24 cellular contexts compared by ENCODE assay signal in the genomic region with DNA sequence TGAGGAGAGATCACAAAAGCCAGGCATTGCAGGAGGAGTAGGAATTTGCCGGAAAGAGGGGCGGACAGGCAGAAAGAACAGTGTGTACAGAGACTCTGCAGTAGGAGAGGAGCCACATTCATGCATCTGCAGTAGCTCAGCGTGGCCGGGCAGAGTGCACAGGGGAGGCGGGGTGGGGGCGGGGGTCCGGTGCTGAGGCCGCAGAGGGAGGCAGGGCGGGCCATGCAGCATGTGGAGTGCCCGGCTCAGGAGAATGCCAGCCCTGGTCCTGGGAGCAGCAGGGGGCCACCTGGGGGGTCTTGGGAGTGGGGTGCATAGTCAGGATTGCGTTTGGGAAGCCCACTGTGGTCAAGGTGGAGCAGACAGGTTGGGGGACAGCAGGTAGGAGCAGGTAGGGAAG.
DNase-seq lines count a peak whose midpoint lies in the region; ATAC-seq, FAIRE-seq and TF ChIP-seq lines count a peak whose summit lies in the region.
"Had no signal": no experiment of that assay in that cellular context is flagged by ENCODE, and none has a peak within 500 bp of the region (broad histone marks: within the 10 kb centered on the region; RNA-seq: fewer than 3 reads in every experiment).

No MANE protein-coding gene starts in this region.

- H4K20me1 ChIP-seq in BLaER1 treated with 17β-estradiol and CSF1 and Interleukin-3, amounts not matched to agents 10 nM and 100 nM: no peaks in the 10 kb centered on the region; a peak in 1 of 22 replicates
- no peaks in the 10 kb centered on the region for H4K20me1 ChIP-seq in K562 (replicated peaks; ENCODE audit: control insufficient read depth, insufficient read depth, low read length)

- H3K9me3 Mint-ChIP-seq in nephron progenitor cell: no peaks in the 10 kb centered on the region
- H3K9me3 Mint-ChIP-seq: CD8-positive, alpha-beta T cell had no signal

- H3K4me1 ChIP-seq in BLaER1 treated with 17β-estradiol and CSF1 and Interleukin-3, amounts not matched to agents 10 nM and 100 nM: peaks cover 54 to 100% (median 100%) of the 10 kb centered on the region in 10 experiments
- peaks cover 11 to 28% of the 10 kb centered on the region in 2 experiments; a peak in 4 of 5 replicates for H3K4me1 ChIP-seq in K562 (replicated peaks in 1 of 2; ENCODE audit: control insufficient read depth in 2 of 2, insufficient read depth in 2 of 2, low read length in 2 of 2)
- H3K4me1 ChIP-seq in neuronal stem cell (ENCODE audit: control insufficient read depth in 2 of 2, insufficient read depth in 1 of 2, low read depth in 1 of 2, low read length in 2 of 2): peaks cover 0 to 4% of the 10 kb centered on the region in 2 donors
- H3K4me1 ChIP-seq: A549, HAP-1 had no signal

- in situ Hi-C loops in K562 (cut with MboI): no loop called here

- H3K18ac ChIP-seq in neuronal stem cell (ENCODE audit: low read length): peak overlapping the region; percentile 44

- no peaks in the 10 kb centered on the region for H3K79me1 ChIP-seq in neuronal stem cell (ENCODE audit: low read depth, low read length)

- H3K4ac ChIP-seq in neuronal stem cell (ENCODE audit: low read length): no peak overlapping the region

- POLR2A ChIA-PET in K562 (lab: Yijun Ruan, JAX): interaction anchor here (0.9 to 1.5 kb wide), 5 partner anchors 8 to 53 kb away, joined by 3 to 5 read pairs (median 4); no protein-coding TSS in a partner anchor

- peak overlapping the region; percentile 12 for H3K27ac Mint-ChIP-seq in nephron progenitor cell
- H3K27ac Mint-ChIP-seq: CD4-positive, CD25-positive, alpha-beta regulatory T cell; CD8-positive, alpha-beta T cell had no signal

- H2BK15ac ChIP-seq in neuronal stem cell (ENCODE audit: low read length): no peak overlapping the region

- TF ChIP-seq CTCF in K562 (IDR thresholded peaks at IDR 0.05 in 2 of 3, conservative IDR thresholded peaks at IDR 0.05 in 1 of 3; ENCODE audit: insufficient read depth in 2 of 3, low read depth in 1 of 3, low read length in 3 of 3): no peak
- no peak for TF ChIP-seq CTCF in nephron progenitor cell (IDR thresholded peaks at IDR 0.05)
- TF ChIP-seq CTCF in coronary artery (IDR thresholded peaks at IDR 0.05): no peak

- intact Hi-C loops in K562 (cut with micrococcal nuclease): no loop called here

- H2AFZ ChIP-seq in K562 (ENCODE audit: low read depth, low read length) (0 out of 2 replicates have a peak overlapping the region, but pooled peaks have one; percentile 37), neuronal stem cell (ENCODE audit: low read length) (no peak overlapping the region)

- no peak overlapping the region for H4K91ac ChIP-seq in neuronal stem cell (ENCODE audit: low read depth, low read length, poor library complexity)

- 40% methylated on average over 11 of the region's 11 CpGs for WGBS in K562 (ENCODE audit: insufficient coverage, low coverage, missing lambda C conversion rate)
- no CpG with 5 or more reads among the region's 11 CpGs for WGBS in neuronal stem cell (ENCODE audit: extremely low coverage in 2 of 2, insufficient read length in 2 of 2, insufficient replicate concordance in 1 of 2), 2 donors

- H3K4me3 ChIP-seq in BLaER1 treated with 17β-estradiol and CSF1 and Interleukin-3, amounts not matched to agents 10 nM and 100 nM: peak overlapping the region in 3 of 10 experiments; percentile 16 to 35 (median 32); a peak in 3 of 20 replicates
- H3K4me3 ChIP-seq in K562: no peak overlapping the region
- no peak overlapping the region for H3K4me3 ChIP-seq in neuronal stem cell (ENCODE audit: low read length in 2 of 2)
- H3K4me3 ChIP-seq in coronary artery: no peak overlapping the region
- H3K4me3 ChIP-seq: A549, HAP-1 had no signal

- no peaks in the 10 kb centered on the region for H3K36me3 ChIP-seq in BLaER1 treated with 17β-estradiol and CSF1 and Interleukin-3, amounts not matched to agents 10 nM and 100 nM
- H3K36me3 ChIP-seq in K562 (ENCODE audit: control insufficient read depth, insufficient read depth, low read length) (no peaks in the 10 kb centered on the region), neuronal stem cell (replicated peaks in 1 of 2; ENCODE audit: control insufficient read depth in 2 of 2, insufficient read depth in 2 of 2, low read length in 2 of 2) (no peaks in the 10 kb centered on the region)
- H3K36me3 ChIP-seq: BE2C, HAP-1 had no signal

- H3K4me1 Mint-ChIP-seq in nephron progenitor cell: peaks cover 17% of the 10 kb centered on the region
- H3K4me1 Mint-ChIP-seq: CD4-positive, CD25-positive, alpha-beta regulatory T cell had no signal

- H3K79me2 ChIP-seq in K562 (ENCODE audit: control insufficient read depth, insufficient read depth, low read length): no peaks in the 10 kb centered on the region

- no peak for TF ChIP-seq RAD21 in K562 (CRISPR knock-in tag; conservative IDR thresholded peaks at IDR 0.05 in 1 of 2, IDR thresholded peaks at IDR 0.05 in 1 of 2)

- H2AK5ac ChIP-seq in neuronal stem cell (ENCODE audit: low read depth, low read length): no peak overlapping the region

- H2BK120ac ChIP-seq in neuronal stem cell (ENCODE audit: low read depth, low read length): no peak overlapping the region

- DNase-seq in K562 (ENCODE audit: extremely low read depth in 1 of 4, low spot score in 3 of 4) (no peak), nephron progenitor cell (no peak), neuronal stem cell (ENCODE audit: low spot score) (no peak), coronary artery (ENCODE audit: low spot score) (no peak), T-helper 1 cell (no peak), NCI-H1930 (lab: John Stamatoyannopoulos, UW) (no peak)
- DNase-seq: 8988T; ACHN; AML-193; BE2C; CD4-positive, CD25-positive, alpha-beta regulatory T cell; CD8-positive, alpha-beta T cell; DMS 273 treated with DMSO at 0.1 percent for 48 hours; DMS79 treated with DMSO at 0.1 percent for 48 hours; GF-D8; GOT3 had no signal

- no peaks in the 10 kb centered on the region for H3K27me3 ChIP-seq in BLaER1 treated with 17β-estradiol and CSF1 and Interleukin-3, amounts not matched to agents 10 nM and 100 nM
- peaks cover 0 to 4% of the 10 kb centered on the region in 2 experiments; a peak in 1 of 5 replicates for H3K27me3 ChIP-seq in K562 (ENCODE audit: control insufficient read depth in 2 of 2, insufficient read depth in 2 of 2, low read length in 2 of 2)
- H3K27me3 ChIP-seq in neuronal stem cell (ENCODE audit: control insufficient read depth in 3 of 3, insufficient read depth in 3 of 3, low read depth in 1 of 3, low read length in 3 of 3): no peaks in the 10 kb centered on the region
- H3K27me3 ChIP-seq: BE2C had no signal

- H4K8ac ChIP-seq in neuronal stem cell (ENCODE audit: low read depth, low read length): no peak overlapping the region

- FAIRE-seq in K562 (lab: Jason Lieb, UNC): no peak
- FAIRE-seq: A549, D721Med, GM12891, H54 had no signal

- H3K27ac ChIP-seq in BLaER1 treated with 17β-estradiol and CSF1 and Interleukin-3, amounts not matched to agents 10 nM and 100 nM: peak overlapping the region in 4 of 11 experiments; percentile 5 to 56 (median 34); a peak in 3 of 22 replicates
- H3K27ac ChIP-seq in K562 (ENCODE audit: extremely low read depth, low read depth, low read length) (no peak overlapping the region; the same call in 2 of the 3 replicates), neuronal stem cell (replicated peaks; ENCODE audit: low read length) (no peak overlapping the region), coronary artery (no peak overlapping the region)
- H3K27ac ChIP-seq: A549, C4-2B had no signal

- H3K4me2 ChIP-seq in BLaER1 treated with 17β-estradiol and CSF1 and Interleukin-3, amounts not matched to agents 10 nM and 100 nM: peak overlapping the region; percentile 45 to 96 (median 82)
- H3K4me2 ChIP-seq in K562 (ENCODE audit: insufficient read depth, low read length): peak overlapping the region; percentile 44; the same call in 1 of the 2 replicates
- no peak overlapping the region for H3K4me2 ChIP-seq in neuronal stem cell (ENCODE audit: insufficient read depth, low read length, poor library complexity, severe bottlenecking)
- H3K4me2 ChIP-seq: A549 had no signal

- H3K27me3 Mint-ChIP-seq in nephron progenitor cell (ENCODE audit: low read depth, poor library complexity): peaks cover 17% of the 10 kb centered on the region
- H3K27me3 Mint-ChIP-seq: CD4-positive, CD25-positive, alpha-beta regulatory T cell had no signal

- CTCF ChIA-PET in K562 (lab: Yijun Ruan, JAX; ENCODE audit: low intra/inter-chr PET ratio): no interaction called here

- H3K9me3 ChIP-seq in BLaER1 treated with 17β-estradiol and CSF1 and Interleukin-3, amounts not matched to agents 10 nM and 100 nM (replicated peaks in 1 of 11): no peaks in the 10 kb centered on the region
- H3K9me3 ChIP-seq in K562 (replicated peaks; ENCODE audit: control insufficient read depth, insufficient read depth, low read depth, low read length) (no peaks in the 10 kb centered on the region), neuronal stem cell (replicated peaks in 1 of 2; ENCODE audit: control insufficient read depth in 2 of 2, insufficient read depth in 1 of 2, low read depth in 1 of 2, low read length in 2 of 2) (no peaks in the 10 kb centered on the region)
- H3K9me3 ChIP-seq: A549, BE2C, HAP-1 had no signal

- BruUV-seq in K562 (replicated peaks; lab: Mats Ljungman, UMichigan): no TSS peak

- H3K36me3 Mint-ChIP-seq in nephron progenitor cell (ENCODE audit: low read depth): no peaks in the 10 kb centered on the region
- H3K36me3 Mint-ChIP-seq: CD4-positive, CD25-positive, alpha-beta regulatory T cell; CD8-positive, alpha-beta T cell had no signal

- no peak overlapping the region for H2BK5ac ChIP-seq in neuronal stem cell (ENCODE audit: low read length)

- H3K14ac ChIP-seq in neuronal stem cell (ENCODE audit: low read length): peak overlapping the region; percentile 85

- peak; percentile 11; the same call in 2 of the 3 replicates for ATAC-seq in K562
- ATAC-seq in GM18502 (IDR thresholded peaks at IDR 0.05; ENCODE audit: poor library complexity, unreplicated experiment): no peak
- ATAC-seq: A549; CD8-positive, alpha-beta T cell had no signal

- H3K4me3 Mint-ChIP-seq in nephron progenitor cell: no peak overlapping the region
- H3K4me3 Mint-ChIP-seq: CD4-positive, CD25-positive, alpha-beta regulatory T cell; CD8-positive, alpha-beta T cell had no signal

- peak overlapping the region in 4 of 11 experiments; percentile 40 to 59 (median 50); a peak in 5 of 22 replicates for H3K9ac ChIP-seq in BLaER1 treated with 17β-estradiol and CSF1 and Interleukin-3, amounts not matched to agents 10 nM and 100 nM
- peak overlapping the region in 1 of 2 experiments; percentile 70; a peak in 1 of 4 replicates for H3K9ac ChIP-seq in K562 (ENCODE audit: insufficient read depth in 1 of 2, low read depth in 2 of 2, low read length in 2 of 2)
- no peak overlapping the region for H3K9ac ChIP-seq in neuronal stem cell (ENCODE audit: low read depth, low read length, poor library complexity)

- H2BK12ac ChIP-seq in neuronal stem cell (ENCODE audit: low read length): no peak overlapping the region

- H3K23ac ChIP-seq in neuronal stem cell (ENCODE audit: low read depth, low read length, poor library complexity): no peak overlapping the region

- no peak for TF ChIP-seq EP300 in K562 (IDR thresholded peaks at IDR 0.05; ENCODE audit: low read length)

- no peak for TF ChIP-seq POLR2A in K562 (conservative IDR thresholded peaks at IDR 0.05)

- H3K9me1 ChIP-seq in K562 (ENCODE audit: control insufficient read depth, insufficient read depth, low read length): no peaks in the 10 kb centered on the region
